In the genomic region with DNA sequence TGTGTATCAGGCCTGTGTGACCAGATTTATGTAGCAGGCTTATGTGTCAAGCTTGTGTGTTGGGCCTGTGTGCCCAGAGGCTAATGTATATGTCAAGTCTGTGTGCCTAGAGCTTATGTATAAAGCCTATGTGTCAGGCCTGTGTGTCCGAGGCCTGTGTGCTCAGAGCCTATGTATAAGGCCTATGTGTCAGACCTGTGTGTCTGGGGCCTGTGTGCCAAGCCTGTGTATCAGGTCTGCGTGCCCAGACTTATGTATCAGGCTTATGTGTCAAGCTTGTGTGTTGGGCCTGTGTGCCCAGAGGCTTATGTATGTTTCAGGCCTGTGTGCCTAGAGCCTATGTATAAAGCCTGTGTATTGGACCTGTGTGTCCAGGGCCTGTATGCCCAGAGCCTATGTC, we compare ENCODE assay signal across 14 cellular contexts.
DNase-seq lines count a peak whose midpoint lies in the region; ATAC-seq and TF ChIP-seq lines count a peak whose summit lies in the region.
"Had no signal": no experiment of that assay in that cellular context is flagged by ENCODE, and none has a peak within 500 bp of the region (broad histone marks: within the 10 kb centered on the region; RNA-seq: fewer than 3 reads in every experiment).

No MANE protein-coding gene starts in this region.

- H3K4me3 ChIP-seq in OCI-LY1 (ENCODE audit: low read depth, low read length, poor library complexity, severe bottlenecking) (no peak overlapping the region), gastroesophageal sphincter (no peak overlapping the region), HAP-1 (no peak overlapping the region)
- H3K4me3 ChIP-seq: BLaER1, Peyer's patch, SJCRH30 had no signal

- no peaks in the 10 kb centered on the region for H4K20me1 ChIP-seq in OCI-LY1 (ENCODE audit: insufficient read depth, low read length)
- H4K20me1 ChIP-seq: BLaER1 had no signal

- no peaks in the 10 kb centered on the region for H3K27me3 ChIP-seq in OCI-LY1 (ENCODE audit: insufficient read depth, low read length)
- no peaks in the 10 kb centered on the region for H3K27me3 ChIP-seq in gastroesophageal sphincter
- no peaks in the 10 kb centered on the region for H3K27me3 ChIP-seq in HAP-1 (ENCODE audit: low read depth)
- H3K27me3 ChIP-seq: BLaER1, Peyer's patch, SJCRH30 had no signal

- H3K9me2 ChIP-seq in OCI-LY1 (ENCODE audit: low read depth, low read length) = no peaks in the 10 kb centered on the region

- H2AFZ ChIP-seq in OCI-LY1 (ENCODE audit: low read length) = no peak overlapping the region

- no peak overlapping the region for H3K9ac ChIP-seq in OCI-LY1 (ENCODE audit: low read length)
- H3K9ac ChIP-seq: BLaER1 had no signal

- DNase-seq in sciatic nerve (ENCODE audit: low spot score) (no peak), retina (no peak), HAP-1 (ENCODE audit: low spot score in 2 of 2) (no peak), NCI-H146 (lab: John Stamatoyannopoulos, UW) (no peak)
- DNase-seq: ACHN; Caco-2; CD4-positive, alpha-beta T cell; NK-92 treated with Interleukin-12 subunit alpha and Interleukin-12 subunit beta, amount 100 ng/mL, for 24 hours; Peyer's patch; SJCRH30 had no signal

- no peaks in the 10 kb centered on the region for H3K79me2 ChIP-seq in OCI-LY1 (ENCODE audit: insufficient read depth, low read length)

- intact Hi-C loops in sciatic nerve (cut with DNase I) = no loop called here

- TF ChIP-seq POLR2A in gastroesophageal sphincter (IDR thresholded peaks at IDR 0.05) = no peak

- 80% methylated on average over 1 of the region's 2 CpGs; no CpG with 5 or more reads in 1 of the 2 donors for WGBS in gastroesophageal sphincter (ENCODE audit: low coverage in 1 of 2), 2 donors

- H3K36me3 ChIP-seq in OCI-LY1 (ENCODE audit: insufficient read depth, low read length) (no peaks in the 10 kb centered on the region), gastroesophageal sphincter (no peaks in the 10 kb centered on the region), HAP-1 (replicated peaks) (no peaks in the 10 kb centered on the region)
- H3K36me3 ChIP-seq: BLaER1, Peyer's patch, SJCRH30 had no signal

- no peak for TF ChIP-seq CTCF in OCI-LY1 (IDR thresholded peaks at IDR 0.05; ENCODE audit: low read length)
- no peak for TF ChIP-seq CTCF in gastroesophageal sphincter (IDR thresholded peaks at IDR 0.05)

- H3F3A ChIP-seq in OCI-LY1 (ENCODE audit: insufficient read depth, low read length) = no peaks in the 10 kb centered on the region

- in situ Hi-C loops in HAP-1 (cut with MboI; ENCODE audit: low sequenced_read_pairs) = loop anchor here (25.0 kb wide), 1 partner anchor 412 kb away; no protein-coding TSS in a partner anchor

- H3K4me1 ChIP-seq in OCI-LY1 (ENCODE audit: insufficient read depth, low read length, severe bottlenecking) = peaks cover 15% of the 10 kb centered on the region
- peaks cover 0 to 1% (median 0%) of the 10 kb centered on the region in 3 donors for H3K4me1 ChIP-seq in gastroesophageal sphincter
- no peaks in the 10 kb centered on the region for H3K4me1 ChIP-seq in HAP-1
- H3K4me1 ChIP-seq: Peyer's patch, SJCRH30 had no signal

- no peak overlapping the region for H3K4me2 ChIP-seq in OCI-LY1 (ENCODE audit: low read length)
- H3K4me2 ChIP-seq: BLaER1 had no signal

- ATAC-seq in gastroesophageal sphincter = peak; percentile 33
- peak; percentile 17 for ATAC-seq in sciatic nerve
- no peak for ATAC-seq in HG03571 (IDR thresholded peaks at IDR 0.05; ENCODE audit: unreplicated experiment)

- no peak for TF ChIP-seq EP300 in gastroesophageal sphincter (IDR thresholded peaks at IDR 0.05)

- H3K27ac ChIP-seq in OCI-LY1 (ENCODE audit: low read depth, low read length, poor library complexity, severe bottlenecking) (peak overlapping the region; percentile 8), gastroesophageal sphincter (no peak overlapping the region)
- H3K27ac ChIP-seq: BLaER1, Peyer's patch, SJCRH30 had no signal

- no peaks in the 10 kb centered on the region for H3K9me3 ChIP-seq in OCI-LY1 (ENCODE audit: low read length)
- no peaks in the 10 kb centered on the region for H3K9me3 ChIP-seq in gastroesophageal sphincter
- H3K9me3 ChIP-seq in HAP-1 = no peaks in the 10 kb centered on the region
- H3K9me3 ChIP-seq: Caco-2, Peyer's patch, SJCRH30 had no signal
